In genomic region chr21:31281561-31281960, GRCh38 we compare ENCODE assay signal across 15 cellular contexts.
DNase-seq lines count a peak whose midpoint lies in the region; ATAC-seq, FAIRE-seq and TF ChIP-seq lines count a peak whose summit lies in the region.
"Had no signal": no experiment of that assay in that cellular context is flagged by ENCODE, and none has a peak within 500 bp of the region (broad histone marks: within the 10 kb centered on the region; RNA-seq: fewer than 3 reads in every experiment).

No MANE protein-coding gene starts in this region.

- H3K4me1 Mint-ChIP-seq in CD4-positive, CD25-positive, alpha-beta regulatory T cell = peaks cover 0 to 33% (median 13%) of the 10 kb centered on the region in 4 donors
- peaks cover 49% of the 10 kb centered on the region for H3K4me1 Mint-ChIP-seq in osteocyte (ENCODE audit: unreplicated experiment)

- H4K20me1 ChIP-seq in HCT116 (ENCODE audit: insufficient read depth) (no peaks in the 10 kb centered on the region), K562 (replicated peaks; ENCODE audit: control insufficient read depth, insufficient read depth, low read length) (no peaks in the 10 kb centered on the region)

- H3K27me3 Mint-ChIP-seq in CD4-positive, CD25-positive, alpha-beta regulatory T cell = peaks cover 4% of the 10 kb centered on the region
- H3K27me3 Mint-ChIP-seq in osteocyte (ENCODE audit: unreplicated experiment) = no peaks in the 10 kb centered on the region

- in situ Hi-C loops in K562 (cut with MboI) = no loop called here

- H3K27me3 ChIP-seq in CD4-positive, CD25-positive, alpha-beta regulatory T cell (ENCODE audit: control insufficient read depth, insufficient read depth, low read length) = no peaks in the 10 kb centered on the region
- no peaks in the 10 kb centered on the region for H3K27me3 ChIP-seq in HCT116 (ENCODE audit: insufficient read depth, low read length)
- peaks cover 3 to 8% of the 10 kb centered on the region in 2 experiments; a peak in 4 of 5 replicates for H3K27me3 ChIP-seq in K562 (ENCODE audit: control insufficient read depth in 2 of 2, insufficient read depth in 2 of 2, low read length in 2 of 2)
- H3K27me3 ChIP-seq in A673 (replicated peaks; ENCODE audit: insufficient read depth, low read depth, low read length, poor library complexity) = no peaks in the 10 kb centered on the region

- no peak for TF ChIP-seq EP300 in K562 (IDR thresholded peaks at IDR 0.05; ENCODE audit: low read length)

- H3K4me3 Mint-ChIP-seq in CD4-positive, CD25-positive, alpha-beta regulatory T cell = no peak overlapping the region
- no peak overlapping the region for H3K4me3 Mint-ChIP-seq in osteocyte (ENCODE audit: unreplicated experiment)

- H3K4me3 ChIP-seq in CD4-positive, CD25-positive, alpha-beta regulatory T cell (ENCODE audit: low read depth, low read length) = no peak overlapping the region
- H3K4me3 ChIP-seq in HCT116 (replicated peaks in 1 of 2; ENCODE audit: low read depth in 1 of 2, low read length in 2 of 2) (no peak overlapping the region), K562 (no peak overlapping the region), A673 (ENCODE audit: low read depth, low read length, poor library complexity, severe bottlenecking) (no peak overlapping the region)

- H3K4me2 ChIP-seq in HCT116 (ENCODE audit: low read length) (peak overlapping the region; percentile 71; the same call in 1 of the 2 replicates), K562 (ENCODE audit: insufficient read depth, low read length) (no peak overlapping the region)

- H3K79me2 ChIP-seq in HCT116 (ENCODE audit: insufficient read depth, low read length) = no peaks in the 10 kb centered on the region; the same call in 1 of the 2 replicates
- no peaks in the 10 kb centered on the region for H3K79me2 ChIP-seq in K562 (ENCODE audit: control insufficient read depth, insufficient read depth, low read length)

- peaks cover 5% of the 10 kb centered on the region for H3K36me3 Mint-ChIP-seq in CD4-positive, CD25-positive, alpha-beta regulatory T cell
- H3K36me3 Mint-ChIP-seq in osteocyte (ENCODE audit: unreplicated experiment) = no peaks in the 10 kb centered on the region

- POLR2A ChIA-PET in HCT116 (lab: Charles Lee) (no interaction called here), K562 (lab: Yijun Ruan, JAX) (no interaction called here), A673 (lab: Charles Lee; ENCODE audit: low non-redundant PET) (no interaction called here)

- TF ChIP-seq CTCF in HCT116 (IDR thresholded peaks at IDR 0.05 in 2 of 3, conservative IDR thresholded peaks at IDR 0.05 in 1 of 3; ENCODE audit: borderline replicate concordance in 1 of 3, insufficient read depth in 1 of 3, low read depth in 2 of 3, low read length in 2 of 3) (no peak), K562 (IDR thresholded peaks at IDR 0.05 in 2 of 3, conservative IDR thresholded peaks at IDR 0.05 in 1 of 3; ENCODE audit: insufficient read depth in 2 of 3, low read depth in 1 of 3, low read length in 3 of 3) (no peak), osteocyte (IDR thresholded peaks at IDR 0.05) (no peak), A673 (conservative IDR thresholded peaks at IDR 0.05; ENCODE audit: low read depth, low read length) (no peak)

- WGBS in K562 (ENCODE audit: insufficient coverage, low coverage, missing lambda C conversion rate) = 0% methylated on average over 1 of the region's 1 CpG

- H3K27ac Mint-ChIP-seq in CD4-positive, CD25-positive, alpha-beta regulatory T cell = peak overlapping the region in 2 of 3 donors; percentile 4 to 33
- peak overlapping the region; percentile 82 for H3K27ac Mint-ChIP-seq in osteocyte (ENCODE audit: unreplicated experiment)

- CTCF ChIA-PET in HCT116 (lab: Charles Lee) = no interaction called here
- CTCF ChIA-PET in K562 (lab: Yijun Ruan, JAX; ENCODE audit: low intra/inter-chr PET ratio) = no interaction called here
- CTCF ChIA-PET in A673 (lab: Charles Lee) = no interaction called here

- H3K9ac ChIP-seq in HCT116 (ENCODE audit: low read length) = no peak overlapping the region
- no peak overlapping the region for H3K9ac ChIP-seq in K562 (ENCODE audit: insufficient read depth in 1 of 2, low read depth in 2 of 2, low read length in 2 of 2)

- FAIRE-seq in K562 (lab: Jason Lieb, UNC) = no peak

- BruUV-seq in HCT116 (replicated peaks; lab: Mats Ljungman, UMichigan) (no TSS peak), K562 (replicated peaks; lab: Mats Ljungman, UMichigan) (no TSS peak), A673 (replicated peaks; lab: Mats Ljungman, UMichigan) (no TSS peak)

- intact Hi-C loops in HCT116 (cut with micrococcal nuclease) = loop anchor here (5.0 kb wide), 1 partner anchor 71 kb away; no protein-coding TSS in a partner anchor
- intact Hi-C loops in K562 (cut with micrococcal nuclease) = no loop called here
- intact Hi-C loops in A673 (cut with micrococcal nuclease; ENCODE audit: unreplicated experiment) = no loop called here

- H2AFZ ChIP-seq in HCT116 (ENCODE audit: low read depth, low read length, poor library complexity, severe bottlenecking) = no peak overlapping the region
- H2AFZ ChIP-seq in K562 (ENCODE audit: low read depth, low read length) = no peak overlapping the region

- no peaks in the 10 kb centered on the region for H3K36me3 ChIP-seq in CD4-positive, CD25-positive, alpha-beta regulatory T cell (ENCODE audit: control insufficient read depth, insufficient read depth, low read length)
- H3K36me3 ChIP-seq in HCT116 (ENCODE audit: control insufficient read depth in 1 of 2, insufficient read depth in 2 of 2, low read length in 2 of 2) = no peaks in the 10 kb centered on the region
- no peaks in the 10 kb centered on the region for H3K36me3 ChIP-seq in K562 (ENCODE audit: control insufficient read depth, insufficient read depth, low read length)
- H3K36me3 ChIP-seq in A673 (ENCODE audit: insufficient read depth, low read length, poor library complexity, severe bottlenecking) = no peaks in the 10 kb centered on the region

- H3K9me1 ChIP-seq in K562 (ENCODE audit: control insufficient read depth, insufficient read depth, low read length) = no peaks in the 10 kb centered on the region

- no peaks in the 10 kb centered on the region; the same call in 1 of the 2 replicates for H3K9me2 ChIP-seq in HCT116 (ENCODE audit: insufficient read depth)

- no peak for ATAC-seq in CD4-positive, CD25-positive, alpha-beta regulatory T cell (ENCODE audit: low read depth in 2 of 2)
- ATAC-seq in HCT116 (no peak), K562 (no peak), HG02885 (IDR thresholded peaks at IDR 0.05; ENCODE audit: poor library complexity, unreplicated experiment) (no peak)

- H3K9me3 ChIP-seq in CD4-positive, CD25-positive, alpha-beta regulatory T cell (ENCODE audit: control insufficient read depth in 2 of 2, low read length in 2 of 2) = no peaks in the 10 kb centered on the region
- no peaks in the 10 kb centered on the region for H3K9me3 ChIP-seq in HCT116 (ENCODE audit: control insufficient read depth in 1 of 2, insufficient read depth in 1 of 2, low read depth in 1 of 2, low read length in 2 of 2)
- no peaks in the 10 kb centered on the region for H3K9me3 ChIP-seq in K562 (replicated peaks; ENCODE audit: control insufficient read depth, insufficient read depth, low read depth, low read length)
- H3K9me3 ChIP-seq in A673 (ENCODE audit: low read depth, low read length, poor library complexity, severe bottlenecking) = no peaks in the 10 kb centered on the region

- TF ChIP-seq POLR2A in HCT116 (IDR thresholded peaks at IDR 0.05; ENCODE audit: borderline replicate concordance, extremely low read depth, insufficient read depth, insufficient read length) (no peak), K562 (conservative IDR thresholded peaks at IDR 0.05) (no peak)

- peaks cover 7% of the 10 kb centered on the region for H3K4me1 ChIP-seq in CD4-positive, CD25-positive, alpha-beta regulatory T cell (ENCODE audit: control insufficient read depth, insufficient read depth, low read length, poor library complexity, severe bottlenecking)
- H3K4me1 ChIP-seq in HCT116 (ENCODE audit: control insufficient read depth in 1 of 2, insufficient read depth in 2 of 2, low read length in 2 of 2) (peaks cover 44 to 45% of the 10 kb centered on the region in 2 experiments), K562 (replicated peaks in 1 of 2; ENCODE audit: control insufficient read depth in 2 of 2, insufficient read depth in 2 of 2, low read length in 2 of 2) (peaks cover 0 to 3% of the 10 kb centered on the region in 2 experiments; a peak in 2 of 5 replicates), A673 (ENCODE audit: insufficient read depth, low read length, poor library complexity, severe bottlenecking) (no peaks in the 10 kb centered on the region)

- H3K27ac ChIP-seq in CD4-positive, CD25-positive, alpha-beta regulatory T cell (ENCODE audit: insufficient read depth, low read length, poor library complexity, severe bottlenecking) = no peak overlapping the region
- H3K27ac ChIP-seq in HCT116 (ENCODE audit: low read depth, low read length) = peak overlapping the region; percentile 74; the same call in 1 of the 2 replicates
- H3K27ac ChIP-seq in K562 (ENCODE audit: extremely low read depth, low read depth, low read length) = no peak overlapping the region
- no peak overlapping the region for H3K27ac ChIP-seq in A673 (ENCODE audit: low read depth, low read length, poor library complexity, severe bottlenecking)

- RAD21 ChIA-PET in HCT116 (lab: Charles Lee; ENCODE audit: low non-redundant PET in 1 of 2, low total read pairs in 2 of 2, uncharacterized antibody in 2 of 2, unreplicated experiment in 2 of 2) = no interaction called here

- no peak for TF ChIP-seq RAD21 in HCT116 (IDR thresholded peaks at IDR 0.05; ENCODE audit: low read depth)
- no peak for TF ChIP-seq RAD21 in K562 (CRISPR knock-in tag; conservative IDR thresholded peaks at IDR 0.05 in 1 of 2, IDR thresholded peaks at IDR 0.05 in 1 of 2)

- H3K9me3 Mint-ChIP-seq in CD4-positive, CD25-positive, alpha-beta regulatory T cell = no peaks in the 10 kb centered on the region
- no peaks in the 10 kb centered on the region for H3K9me3 Mint-ChIP-seq in osteocyte (ENCODE audit: unreplicated experiment)

- no peak for DNase-seq in CD4-positive, CD25-positive, alpha-beta regulatory T cell
- no peak for DNase-seq in HCT116 (ENCODE audit: low read depth, low spot score)
- no peak for DNase-seq in K562 (ENCODE audit: extremely low read depth in 1 of 4, low spot score in 3 of 4)
- DNase-seq in osteocyte (ENCODE audit: extremely low spot score, unreplicated experiment) = no peak
- no peak for DNase-seq in retina
- no peak for DNase-seq in A673 (ENCODE audit: low spot score)
- DNase-seq: AML-193, MV-4-11, NCI-H1417, NCI-H2029 treated with DMSO at 0.1 percent for 48 hours, NCI-H2171 treated with DMSO at 0.1 percent for 48 hours, NCI-H446 treated with DMSO at 0.1 percent for 48 hours, NCI-H748 treated with DMSO at 0.1 percent for 48 hours, SHP77 treated with DMSO at 0.1 percent for 48 hours had no signal

TF ChIP-seq in HCT116, 20 proteins besides CTCF, POLR2A, EP300 and RAD21 (continues in another document):
- TF ChIP-seq SRF (IDR thresholded peaks at IDR 0.05; ENCODE audit: low read depth) (no peak), TCF7L2 (IDR thresholded peaks at IDR 0.05; ENCODE audit: borderline replicate concordance, extremely low read depth, insufficient read depth, insufficient read length) (no peak)

TF ChIP-seq in K562, 482 proteins besides CTCF, POLR2A, EP300 and RAD21 (continues in another document):
- TF ChIP-seq HDAC1 (IDR thresholded peaks at IDR 0.05) (0 out of 4 replicates have a peak, but pooled peaks of 1 of the 2 experiments have one; percentile 13), CREBBP (IDR thresholded peaks at IDR 0.05; ENCODE audit: low read depth, low read length) (peak; percentile 76)
